In genomic region chr16:16071631-16072244, GRCh38 we compare ENCODE assay signal across 15 cellular contexts.
DNase-seq lines count a peak whose midpoint lies in the region; ATAC-seq and FAIRE-seq lines count a peak whose summit lies in the region.
"Had no signal": no experiment of that assay in that cellular context is flagged by ENCODE, and none has a peak within 500 bp of the region (broad histone marks: within the 10 kb centered on the region; RNA-seq: fewer than 3 reads in every experiment).

No MANE protein-coding gene starts in this region.

- H3K4me3 Mint-ChIP-seq in effector memory CD8-positive, alpha-beta T cell, result no peak overlapping the region
- H3K4me3 Mint-ChIP-seq: activated CD4-positive, alpha-beta T cell treated with anti-CD3 and anti-CD28 coated beads for 36 hours had no signal

- H3K4me3 ChIP-seq in skeletal muscle tissue (ENCODE audit: low read length in 3 of 3), result peak overlapping the region; percentile 23 to 52 (median 49)

- peak overlapping the region in 2 of 3 donors; percentile 75 to 76 for H3K9ac ChIP-seq in skeletal muscle tissue (ENCODE audit: low read depth in 1 of 3, low read length in 3 of 3)

- no peaks in the 10 kb centered on the region for H3K27me3 Mint-ChIP-seq in effector memory CD8-positive, alpha-beta T cell
- H3K27me3 Mint-ChIP-seq: activated CD4-positive, alpha-beta T cell treated with anti-CD3 and anti-CD28 coated beads for 36 hours had no signal

- H3K27me3 ChIP-seq in skeletal muscle tissue (ENCODE audit: control insufficient read depth in 3 of 3, insufficient read depth in 3 of 3, low read length in 3 of 3), result no peaks in the 10 kb centered on the region

- peaks cover 9 to 18% (median 12%) of the 10 kb centered on the region in 3 donors for H3K36me3 ChIP-seq in skeletal muscle tissue (ENCODE audit: control insufficient read depth in 3 of 3, insufficient read depth in 3 of 3, low read length in 3 of 3)

- in situ Hi-C loops in KBM-7 (cut with MboI; ENCODE audit: low pct_unique_long_range_greater_than_20kb, low sequenced_read_pairs), result no loop called here

- DNase-seq in KBM-7 (peak; percentile 27), brain pericyte (ENCODE audit: low read depth, low spot score) (peak; percentile 89), left kidney (ENCODE audit: low read depth, low spot score) (peak; percentile 45), RCC 7860 (ENCODE audit: low spot score) (no peak)
- DNase-seq in stimulated activated CD4-positive, alpha-beta T cell treated with anti-CD3 and anti-CD28 coated beads, Interleukin-1b, Interleukin-23, amount 100 ng/mL, for 48 hours, result no peak
- DNase-seq in effector memory CD8-positive, alpha-beta T cell, result no peak
- DNase-seq: activated CD4-positive, alpha-beta T cell treated with anti-CD3 and anti-CD28 coated beads for 36 hours; activated gamma-delta T cell; COR-L47; cortex of kidney; NCI-H1105 treated with DMSO at 0.1 percent for 48 hours; NCI-H748 treated with DMSO at 0.1 percent for 48 hours; stimulated activated CD4-positive, alpha-beta T cell treated with anti-CD3 and anti-CD28 coated beads, Interleukin-4, amount 100 ng/mL, for 1 hour had no signal

- no peak for FAIRE-seq in RCC 7860 (lab: Jason Lieb, UNC)

- H3K4me1 Mint-ChIP-seq in effector memory CD8-positive, alpha-beta T cell (ENCODE audit: low read depth in 2 of 2), result peaks cover 8 to 12% of the 10 kb centered on the region in 2 donors
- H3K4me1 Mint-ChIP-seq: activated CD4-positive, alpha-beta T cell treated with anti-CD3 and anti-CD28 coated beads for 36 hours had no signal

- peaks cover 39% of the 10 kb centered on the region for H3K36me3 Mint-ChIP-seq in effector memory CD8-positive, alpha-beta T cell (ENCODE audit: insufficient read depth)

- H3K9me3 ChIP-seq in skeletal muscle tissue (ENCODE audit: control insufficient read depth in 3 of 3, low read length in 3 of 3), result no peaks in the 10 kb centered on the region

- peaks cover 61 to 71% (median 64%) of the 10 kb centered on the region in 3 donors for H3K4me1 ChIP-seq in skeletal muscle tissue (ENCODE audit: control insufficient read depth in 3 of 3, insufficient read depth in 3 of 3, low read length in 3 of 3)

- no peaks in the 10 kb centered on the region for H3K9me3 Mint-ChIP-seq in effector memory CD8-positive, alpha-beta T cell

- peak overlapping the region; percentile 82 for H3K27ac ChIP-seq in skeletal muscle tissue (ENCODE audit: low read depth, low read length)

- H3K27ac Mint-ChIP-seq in effector memory CD8-positive, alpha-beta T cell, result no peak overlapping the region
- H3K27ac Mint-ChIP-seq: activated CD4-positive, alpha-beta T cell treated with anti-CD3 and anti-CD28 coated beads for 36 hours had no signal

- ATAC-seq in GM19452 (IDR thresholded peaks at IDR 0.05; ENCODE audit: unreplicated experiment), result no peak
- ATAC-seq in effector memory CD8-positive, alpha-beta T cell (replicated peaks), result no peak
- ATAC-seq: activated CD4-positive, alpha-beta T cell treated with anti-CD3 and anti-CD28 coated beads for 36 hours had no signal

Comparison
In these comparisons a context has a peak if more than half of its experiments do, and no peak if none do; other contexts are left out.
1. DNase-seq: peak in KBM-7 (single experiment), brain pericyte (single experiment) and left kidney (single experiment); none in RCC 7860 (single experiment), stimulated activated CD4-positive, alpha-beta T cell treated with anti-CD3 and anti-CD28 coated beads, Interleukin-1b, Interleukin-23, amount 100 ng/mL, for 48 hours (single experiment) and effector memory CD8-positive, alpha-beta T cell (0 of 3).